In genomic region chr20:58308680-58309527, GRCh38 we compare ENCODE assay signal across 8 cellular contexts. TPM values are rescaled to one million over a fixed set of nuclear protein-coding genes. Genes with fewer than 3 reads are reported as not detected.
DNase-seq lines count a peak whose midpoint lies in the region; ATAC-seq lines count a peak whose summit lies in the region.

No MANE protein-coding gene starts in this region.

- H3K9me3 Mint-ChIP-seq in stimulated activated naive CD8-positive, alpha-beta T cell treated with anti-CD3 and anti-CD28 coated beads, Interleukin-15, Interleukin-2, amounts not matched to agents 100 ng/mL and 50 ng/mL, for 24 hours, result no peaks in the 10 kb centered on the region

- H3K4me1 Mint-ChIP-seq in stimulated activated naive CD8-positive, alpha-beta T cell treated with anti-CD3 and anti-CD28 coated beads, Interleukin-15, Interleukin-2, amounts not matched to agents 100 ng/mL and 50 ng/mL, for 24 hours (ENCODE audit: low read depth), result peaks cover 81% of the 10 kb centered on the region

- peak; percentile 52 for ATAC-seq in GM21360 (IDR thresholded peaks at IDR 0.05; ENCODE audit: unreplicated experiment)
- peak; percentile 12 for ATAC-seq in activated CD4-positive, CD25-positive, alpha-beta regulatory T cell treated with anti-CD3 and anti-CD28 coated beads, Interleukin-2, amount 50 U/mL, for 24 hours

- in situ Hi-C loops in Caki2 (cut with HindIII; ENCODE audit: low pct_unique_long_range_greater_than_20kb, low sequenced_read_pairs), result no loop called here

- peak; percentile 50 for DNase-seq in Caki2 (ENCODE audit: low read depth)
- peak; percentile 71 for DNase-seq in HPDE6-E6E7 (ENCODE audit: extremely low spot score)
- DNase-seq in lung microvascular endothelial cell (ENCODE audit: low read depth in 2 of 2), result peak; percentile 34 to 78
- no peak for DNase-seq in DMS153 (lab: John Stamatoyannopoulos, UW)

- H3K9me3 ChIP-seq in duodenal mucosa (ENCODE audit: control insufficient read depth in 1 of 2, low read length in 2 of 2), result no peaks in the 10 kb centered on the region

- peak overlapping the region; percentile 74 for H3K27ac Mint-ChIP-seq in stimulated activated naive CD8-positive, alpha-beta T cell treated with anti-CD3 and anti-CD28 coated beads, Interleukin-15, Interleukin-2, amounts not matched to agents 100 ng/mL and 50 ng/mL, for 24 hours

- H3K36me3 ChIP-seq in duodenal mucosa (ENCODE audit: control insufficient read depth in 1 of 2, insufficient read depth in 2 of 2, low read length in 2 of 2), result peaks cover 6 to 13% of the 10 kb centered on the region in 2 donors

- no peaks in the 10 kb centered on the region for H3K27me3 ChIP-seq in duodenal mucosa (ENCODE audit: control insufficient read depth in 1 of 2, insufficient read depth in 2 of 2, low read length in 2 of 2)

- peak overlapping the region; percentile 30 for H3K27ac ChIP-seq in duodenal mucosa (ENCODE audit: low read depth, low read length)

- H3K4me3 Mint-ChIP-seq in stimulated activated naive CD8-positive, alpha-beta T cell treated with anti-CD3 and anti-CD28 coated beads, Interleukin-15, Interleukin-2, amounts not matched to agents 100 ng/mL and 50 ng/mL, for 24 hours, result peak overlapping the region; percentile 85

- H3K36me3 Mint-ChIP-seq in stimulated activated naive CD8-positive, alpha-beta T cell treated with anti-CD3 and anti-CD28 coated beads, Interleukin-15, Interleukin-2, amounts not matched to agents 100 ng/mL and 50 ng/mL, for 24 hours (ENCODE audit: low read depth), result peaks cover 39% of the 10 kb centered on the region

- peak overlapping the region; percentile 79 to 83 for H3K4me3 ChIP-seq in duodenal mucosa (ENCODE audit: low read depth in 1 of 2, low read length in 2 of 2)

- peak overlapping the region; percentile 15 to 70 for H3K9ac ChIP-seq in duodenal mucosa (ENCODE audit: low read depth in 1 of 2, low read length in 2 of 2)

- no peaks in the 10 kb centered on the region for H3K27me3 Mint-ChIP-seq in stimulated activated naive CD8-positive, alpha-beta T cell treated with anti-CD3 and anti-CD28 coated beads, Interleukin-15, Interleukin-2, amounts not matched to agents 100 ng/mL and 50 ng/mL, for 24 hours

- peaks cover 15 to 22% of the 10 kb centered on the region in 2 donors for H3K4me1 ChIP-seq in duodenal mucosa (ENCODE audit: control insufficient read depth in 1 of 2, insufficient read depth in 2 of 2, low read length in 2 of 2)

RNA-seq across cellular contexts. Expression of gene RAB22A, which starts 0.6 kb away (rescaled TPM):
- total RNA-seq in Caki2 (2014; rRNA removed; shearing (Covaris generic); ENCODE audit: low replicate concordance), result 9.4 and 11.7 TPM in 2 replicates
- total RNA-seq in lung microvascular endothelial cell, result 8.3 and 10.9 TPM in 2 replicates
